ENCODE assay signal across 8 cellular contexts in genomic region chr5:148826082-148826971, GRCh38. TPM values are rescaled to one million over a fixed set of nuclear protein-coding genes. Genes with fewer than 3 reads are reported as not detected.
DNase-seq lines count a peak whose midpoint lies in the region; ATAC-seq and TF ChIP-seq lines count a peak whose summit lies in the region.

Gene ADRB2 (plus strand): TSS chr5:148826611. CDS start chr5:148826832, 221 bp downstream.

- H3K9me2 ChIP-seq in neural cell (ENCODE audit: insufficient read depth, low read length), result no peaks in the 10 kb centered on the region

- no peaks in the 10 kb centered on the region for H3K9me3 ChIP-seq in neural cell (ENCODE audit: low read length)

- H3K4me1 Mint-ChIP-seq in stimulated activated naive CD8-positive, alpha-beta T cell treated with anti-CD3 and anti-CD28 coated beads, Interleukin-15, amount 100 ng/mL, for 72 hours, result peaks cover 37% of the 10 kb centered on the region

- H4K20me1 ChIP-seq in neural cell (ENCODE audit: insufficient read depth), result no peaks in the 10 kb centered on the region

- peak within 1 kb of the TSS; percentile 64 to 76 for H3K27ac Mint-ChIP-seq in stimulated activated naive CD8-positive, alpha-beta T cell treated with anti-CD3 and anti-CD28 coated beads, Interleukin-15, amount 100 ng/mL, for 72 hours

- no peak within 1 kb of the TSS for H3K9ac ChIP-seq in neural cell (ENCODE audit: low read length)

- H3K36me3 ChIP-seq in neural cell (ENCODE audit: insufficient read depth, low read length), result no peaks in the 10 kb centered on the region

- TF ChIP-seq RAD21 in neural cell (conservative IDR thresholded peaks at IDR 0.05), result no peak

- DNase-seq in COLO829 (ENCODE audit: low spot score) (peak; percentile 51), HT-29 (ENCODE audit: low spot score) (peak; percentile 82), RPMI7951 (ENCODE audit: low read depth) (peak; percentile 90), activated gamma-delta T cell (lab: John Stamatoyannopoulos, UW) (peak; percentile 91), fibroblast of villous mesenchyme (ENCODE audit: low read depth) (peak; percentile 83)
- DNase-seq in stimulated activated naive CD8-positive, alpha-beta T cell treated with anti-CD3 and anti-CD28 coated beads, Interleukin-15, amount 100 ng/mL, for 72 hours, result peak; percentile 85 to 88

- H3K27me3 Mint-ChIP-seq in stimulated activated naive CD8-positive, alpha-beta T cell treated with anti-CD3 and anti-CD28 coated beads, Interleukin-15, amount 100 ng/mL, for 72 hours, result peaks cover 32% of the 10 kb centered on the region

- no peak for TF ChIP-seq CTCF in fibroblast of villous mesenchyme (IDR thresholded peaks at IDR 0.05; ENCODE audit: insufficient read depth, low read depth, low read length)
- no peak for TF ChIP-seq CTCF in neural cell (IDR thresholded peaks at IDR 0.05; ENCODE audit: poor library complexity, severe bottlenecking)

- H3K27me3 ChIP-seq in neural cell (ENCODE audit: insufficient read depth, low read depth, low read length), result peaks cover 31% of the 10 kb centered on the region

- H3K27ac ChIP-seq in neural cell (ENCODE audit: low read length), result no peak within 1 kb of the TSS

- H3F3A ChIP-seq in neural cell (ENCODE audit: insufficient read depth, low read length, poor library complexity, severe bottlenecking), result no peaks in the 10 kb centered on the region

- no peak for TF ChIP-seq EP300 in neural cell (conservative IDR thresholded peaks at IDR 0.05; ENCODE audit: poor library complexity, severe bottlenecking)

- H2AFZ ChIP-seq in neural cell (ENCODE audit: low read depth, low read length), result peak within 1 kb of the TSS; percentile 40

- ATAC-seq in GM21367 (IDR thresholded peaks at IDR 0.05; ENCODE audit: unreplicated experiment), result peak; percentile 97
- ATAC-seq in stimulated activated naive CD8-positive, alpha-beta T cell treated with anti-CD3 and anti-CD28 coated beads, Interleukin-15, amount 100 ng/mL, for 72 hours, result peak; percentile 92

- peak within 1 kb of the TSS; percentile 88 to 89 for H3K4me3 Mint-ChIP-seq in stimulated activated naive CD8-positive, alpha-beta T cell treated with anti-CD3 and anti-CD28 coated beads, Interleukin-15, amount 100 ng/mL, for 72 hours

- peak within 1 kb of the TSS; percentile 71 for H3K4me3 ChIP-seq in fibroblast of villous mesenchyme (ENCODE audit: low read depth, low read length)
- H3K4me3 ChIP-seq in neural cell (ENCODE audit: low read length), result peak within 1 kb of the TSS; percentile 79

- peak within 1 kb of the TSS; percentile 86 for H3K4me2 ChIP-seq in neural cell (ENCODE audit: low read length)

- no peaks in the 10 kb centered on the region for H3K79me2 ChIP-seq in neural cell (replicated peaks; ENCODE audit: insufficient read depth, low read length)

- H3K9me3 Mint-ChIP-seq in stimulated activated naive CD8-positive, alpha-beta T cell treated with anti-CD3 and anti-CD28 coated beads, Interleukin-15, amount 100 ng/mL, for 72 hours, result no peaks in the 10 kb centered on the region

TF ChIP-seq in neural cell, 6 proteins besides CTCF, POLR2A, EP300 and RAD21:
- TF ChIP-seq POLR2AphosphoS5 (IDR thresholded peaks at IDR 0.05) (no peak), SMC3 (conservative IDR thresholded peaks at IDR 0.05; ENCODE audit: poor library complexity) (no peak), TAF1 (IDR thresholded peaks at IDR 0.05; ENCODE audit: low read depth) (no peak), REST (IDR thresholded peaks at IDR 0.05; ENCODE audit: borderline replicate concordance) (no peak), EZH2 (IDR thresholded peaks at IDR 0.05; ENCODE audit: borderline replicate concordance, insufficient read depth, low read length, poor library complexity, severe bottlenecking) (no peak), MXI1 (conservative IDR thresholded peaks at IDR 0.05; ENCODE audit: poor library complexity, severe bottlenecking) (no peak)

RNA-seq across cellular contexts. Expression of gene ADRB2, which starts in this region (rescaled TPM):
- 0.60 and 0.64 TPM in 2 replicates for total RNA-seq in HT-29 (2014; rRNA removed; shearing (Covaris generic))
- 0.59 and 0.72 TPM in 2 replicates for total RNA-seq in RPMI7951 (2014; rRNA removed; shearing (Covaris generic))
- 0.32 and 1.7 TPM in 2 replicates for total RNA-seq in fibroblast of villous mesenchyme
- not detected in 2 replicates for polyA plus RNA-seq in neural cell
- not detected in 2 replicates for polyA minus RNA-seq in neural cell

Comparison
In these comparisons a context has a peak if more than half of its experiments do, and no peak if none do; other contexts are left out.
1. Peak in DNase-seq in HT-29; RNA of the gene not detected or under 1 TPM.
2. Peak in DNase-seq in RPMI7951; RNA of the gene not detected or under 1 TPM.